ENCODE assay signal across 16 cellular contexts in genomic region chr5:135106610-135107009, GRCh38.
"Had no signal": no experiment of that assay in that cellular context is flagged by ENCODE, and none has a peak within 500 bp of the region (broad histone marks: within the 10 kb centered on the region; RNA-seq: fewer than 3 reads in every experiment).

No MANE protein-coding gene starts in this region.

- H3K4me3 ChIP-seq: gastrocnemius medialis, heart right ventricle, right atrium auricular region, spleen, upper lobe of left lung had no signal

- H3K36me3 Mint-ChIP-seq: activated naive CD4-positive, alpha-beta T cell treated with anti-CD3 and anti-CD28 coated beads, Interleukin-2, amount 50 U/mL, for 24 hours; brain; mesothelial cell of epicardium had no signal

- H3K4me1 ChIP-seq: right atrium auricular region, upper lobe of left lung had no signal

- DNase-seq: activated CD4-positive, alpha-beta T cell treated with anti-CD3 and anti-CD28 coated beads, Interleukin-2, amount 50 U/mL, for 1 hour; activated T-cell treated with anti-CD3 and anti-CD28 coated beads for 4 hours; amniotic stem cell; gastrocnemius medialis; heart right ventricle; kidney; stimulated activated CD4-positive, alpha-beta T cell treated with anti-CD3 and anti-CD28 coated beads, Interleukin-1b, Interleukin-23, amount 100 ng/mL, for 48 hours; stimulated activated naive CD4-positive, alpha-beta T cell had no signal

- H3K27me3 ChIP-seq: gastrocnemius medialis, right atrium auricular region, upper lobe of left lung had no signal

- ATAC-seq: gastrocnemius medialis, heart right ventricle, SK-N-SH treated with all-trans-retinoic acid at 6 μM for 48 hours had no signal

- H3K4me1 Mint-ChIP-seq: activated naive CD4-positive, alpha-beta T cell treated with anti-CD3 and anti-CD28 coated beads, Interleukin-2, amount 50 U/mL, for 24 hours had no signal

- H3K9me3 Mint-ChIP-seq: activated naive CD4-positive, alpha-beta T cell treated with anti-CD3 and anti-CD28 coated beads, Interleukin-2, amount 50 U/mL, for 24 hours; activated T-helper 2 cell treated with anti-CD3 and anti-CD28 coated beads, Interferon-gamma antibody, Interleukin-2, Interleukin-4, amounts not matched to agents 10 μg/mL and 5 μg/mL and 100 μg/mL, durations not matched to agents 14 hours and 24 hours and 36 hours; mesothelial cell of epicardium had no signal

- H3K36me3 ChIP-seq: gastrocnemius medialis, heart right ventricle, right atrium auricular region, spleen, upper lobe of left lung had no signal

- H3K27me3 Mint-ChIP-seq: activated naive CD4-positive, alpha-beta T cell treated with anti-CD3 and anti-CD28 coated beads, Interleukin-2, amount 50 U/mL, for 24 hours had no signal

- H3K27ac Mint-ChIP-seq: activated naive CD4-positive, alpha-beta T cell treated with anti-CD3 and anti-CD28 coated beads, Interleukin-2, amount 50 U/mL, for 24 hours; activated T-helper 2 cell treated with anti-CD3 and anti-CD28 coated beads, Interferon-gamma antibody, Interleukin-2, Interleukin-4, amounts not matched to agents 10 μg/mL and 5 μg/mL and 100 μg/mL, durations not matched to agents 14 hours and 24 hours and 36 hours; mesothelial cell of epicardium had no signal

- H3K27ac ChIP-seq: gastrocnemius medialis, heart right ventricle, right atrium auricular region, spleen, upper lobe of left lung had no signal

- H3K9me3 ChIP-seq: gastrocnemius medialis, heart right ventricle, right atrium auricular region, spleen, upper lobe of left lung had no signal

- H3K4me3 Mint-ChIP-seq: activated naive CD4-positive, alpha-beta T cell treated with anti-CD3 and anti-CD28 coated beads, Interleukin-2, amount 50 U/mL, for 24 hours; brain; mesothelial cell of epicardium had no signal
